Comparison of ENCODE assay signal across 8 cellular contexts in genomic region chr10:14838582-14839304, GRCh38. TPM values are rescaled to one million over a fixed set of nuclear protein-coding genes. Genes with fewer than 3 reads are reported as not detected.
A peak's percentile ranks its signal among the peaks of the same experiment; 100 is the strongest.
DNase-seq lines count a peak whose midpoint lies in the region; ATAC-seq and TF ChIP-seq lines count a peak whose summit lies in the region.

No MANE protein-coding gene starts in this region.

- peak; percentile 28 for DNase-seq in NCI-H2227 (lab: John Stamatoyannopoulos, UW; ENCODE audit: unreplicated experiment)
- DNase-seq in NCI-H2227 treated with DMSO at 0.1 percent for 48 hours (lab: John Stamatoyannopoulos, UW) = no peak
- peak in 1 of 2 experiments; percentile 6 for DNase-seq in HL-60 (ENCODE audit: low read depth in 1 of 2, low spot score in 1 of 2)
- no peak for DNase-seq in activated B cell treated with CpG ODN at 0.5 μM for 24 hours
- peak in 1 of 3 donors; percentile 2 for DNase-seq in effector memory CD4-positive, alpha-beta T cell
- DNase-seq in mesendoderm = peak; percentile 83
- peak; percentile 30 for DNase-seq in stomach
- no peak for DNase-seq in NCI-H2029 (lab: John Stamatoyannopoulos, UW)

- H3K27me3 ChIP-seq in HL-60 (ENCODE audit: insufficient read depth, poor library complexity, severe bottlenecking) (no peaks in the 10 kb centered on the region), mesendoderm (ENCODE audit: insufficient read depth, low read length, poor library complexity) (no peaks in the 10 kb centered on the region), stomach (no peaks in the 10 kb centered on the region)
- H3K27me3 ChIP-seq in effector memory CD4-positive, alpha-beta T cell (replicated peaks; ENCODE audit: control insufficient read depth, insufficient read depth, low read length, poor library complexity, severe bottlenecking) = no peaks in the 10 kb centered on the region

- H3K4me3 Mint-ChIP-seq in activated B cell treated with CpG ODN at 0.5 μM for 24 hours = peak overlapping the region; percentile 95

- H3K9ac ChIP-seq in mesendoderm (ENCODE audit: low read length) = peak overlapping the region; percentile 98

- CTCF ChIA-PET in activated B cell treated with CpG ODN at 0.5 μM for 24 hours (lab: Charles Lee) = interaction anchor here (0.7 to 2.9 kb wide), 5 partner anchors 15 to 301 kb away, joined by 4 to 24 read pairs (median 10); no protein-coding TSS in a partner anchor

- peak overlapping the region; percentile 78 for H2BK5ac ChIP-seq in mesendoderm (ENCODE audit: low read length)

- no peak overlapping the region for H2BK120ac ChIP-seq in mesendoderm (ENCODE audit: low read depth, low read length)

- no peak for TF ChIP-seq POLR2A in stomach (IDR thresholded peaks at IDR 0.05)

- peaks cover 25% of the 10 kb centered on the region for H3K4me1 Mint-ChIP-seq in activated B cell treated with CpG ODN at 0.5 μM for 24 hours

- H3K18ac ChIP-seq in mesendoderm (ENCODE audit: low read length) = no peak overlapping the region

- peak overlapping the region; percentile 80 for H3K4me3 ChIP-seq in HL-60 (replicated peaks; ENCODE audit: insufficient read depth, low read length)
- H3K4me3 ChIP-seq in effector memory CD4-positive, alpha-beta T cell (ENCODE audit: insufficient read depth, low read depth, low read length, poor library complexity, severe bottlenecking) = peak overlapping the region; percentile 90
- H3K4me3 ChIP-seq in mesendoderm (ENCODE audit: low read length) = peak overlapping the region; percentile 97
- peak overlapping the region; percentile 76 to 96 (median 94) for H3K4me3 ChIP-seq in stomach

- H3K36me3 Mint-ChIP-seq in activated B cell treated with CpG ODN at 0.5 μM for 24 hours (ENCODE audit: low read depth) = peaks cover 45% of the 10 kb centered on the region

- peaks cover 6% of the 10 kb centered on the region for H3K4me1 ChIP-seq in effector memory CD4-positive, alpha-beta T cell (ENCODE audit: control insufficient read depth, insufficient read depth, low read length, poor library complexity, severe bottlenecking)
- H3K4me1 ChIP-seq in mesendoderm (ENCODE audit: control insufficient read depth, low read depth, low read length) (peaks cover 4% of the 10 kb centered on the region), stomach (peaks cover 7 to 30% (median 23%) of the 10 kb centered on the region in 4 donors)

- WGBS in mesendoderm (ENCODE audit: extremely low coverage, insufficient coverage, low lambda C conversion rate) = no CpG with 5 or more reads among the region's 60 CpGs
- WGBS in stomach, 5 donors = 0 to 1% (median 1%) methylated on average over 13 to 60 of the region's 60 CpGs

- peak overlapping the region; percentile 92 for H3K4me2 ChIP-seq in mesendoderm (ENCODE audit: low read length)

- no peaks in the 10 kb centered on the region for H3K9me3 Mint-ChIP-seq in activated B cell treated with CpG ODN at 0.5 μM for 24 hours

- H3K27me3 Mint-ChIP-seq in activated B cell treated with CpG ODN at 0.5 μM for 24 hours = no peaks in the 10 kb centered on the region

- peaks cover 18% of the 10 kb centered on the region for H3K79me2 ChIP-seq in mesendoderm (ENCODE audit: control insufficient read depth, insufficient read depth, low read length)

- TF ChIP-seq EP300 in stomach (IDR thresholded peaks at IDR 0.05) = no peak

- H4K5ac ChIP-seq in mesendoderm (ENCODE audit: low read length) = no peak overlapping the region

- H3K27ac Mint-ChIP-seq in activated B cell treated with CpG ODN at 0.5 μM for 24 hours = peak overlapping the region; percentile 91

- POLR2A ChIA-PET in activated B cell treated with CpG ODN at 0.5 μM for 24 hours (lab: Charles Lee) = interaction anchor here (0.6 to 3.2 kb wide), 29 partner anchors 9 to 1126 kb away, joined by 3 to 27 read pairs (median 7); partner anchors contain the start of genes DCLRE1C, MEIG1, NMT2 and SUV39H2

- no peak overlapping the region for H3K4ac ChIP-seq in mesendoderm (ENCODE audit: low read depth, low read length)

- TF ChIP-seq CTCF in HL-60 (IDR thresholded peaks at IDR 0.05; ENCODE audit: insufficient read depth, low read length) (no peak), activated B cell treated with CpG ODN at 0.5 μM for 24 hours (IDR thresholded peaks at IDR 0.05) (no peak), stomach (IDR thresholded peaks at IDR 0.05) (no peak)

- no peak overlapping the region for H2AK5ac ChIP-seq in mesendoderm (ENCODE audit: low read length)

- H3K56ac ChIP-seq in mesendoderm (ENCODE audit: low read length) = peak overlapping the region; percentile 98

- intact Hi-C loops in activated B cell treated with CpG ODN at 0.5 μM for 24 hours (cut with micrococcal nuclease) = loop anchor here (1.0 to 5.0 kb wide), 12 partner anchors 40 to 1051 kb away; partner anchors contain the start of genes DCLRE1C, MEIG1, NMT2 and RPP38
- intact Hi-C loops in stomach (cut with DNase I; ENCODE audit: low total_unique reads) = loop anchor here (10.0 kb wide), 1 partner anchor 244 kb away; no protein-coding TSS in a partner anchor

- no peak overlapping the region for H3K23ac ChIP-seq in mesendoderm (ENCODE audit: low read length)

- no peak overlapping the region for H2BK15ac ChIP-seq in mesendoderm (replicated peaks; ENCODE audit: low read depth)

- H3K27ac ChIP-seq in HL-60 (replicated peaks) (peak overlapping the region; percentile 94), mesendoderm (ENCODE audit: low read depth, low read length) (peak overlapping the region; percentile 76), stomach (peak overlapping the region; percentile 95 to 98 (median 97))
- peak overlapping the region; percentile 91 for H3K27ac ChIP-seq in effector memory CD4-positive, alpha-beta T cell (ENCODE audit: insufficient read depth, low read length, poor library complexity, severe bottlenecking)

- H3K9me3 ChIP-seq in effector memory CD4-positive, alpha-beta T cell (ENCODE audit: control insufficient read depth, low read length) = no peaks in the 10 kb centered on the region
- no peaks in the 10 kb centered on the region for H3K9me3 ChIP-seq in stomach

- H4K8ac ChIP-seq in mesendoderm (ENCODE audit: low read depth, low read length) = peak overlapping the region; percentile 59

- peaks cover 10% of the 10 kb centered on the region for H3K79me1 ChIP-seq in mesendoderm (ENCODE audit: low read length)

- ATAC-seq in activated B cell treated with CpG ODN at 0.5 μM for 24 hours (ENCODE audit: low read depth) = no peak

- peaks cover 25% of the 10 kb centered on the region for H3K36me3 ChIP-seq in effector memory CD4-positive, alpha-beta T cell (ENCODE audit: control insufficient read depth, insufficient read depth, low read length)
- H3K36me3 ChIP-seq in mesendoderm (ENCODE audit: control insufficient read depth, insufficient read depth, low read length) (peaks cover 12% of the 10 kb centered on the region), stomach (peaks cover 25 to 36% (median 32%) of the 10 kb centered on the region in 4 donors)

RNA-seq across cellular contexts. Expression of gene HSPA14, which starts 0.6 kb away (rescaled TPM):
- total RNA-seq in activated B cell treated with CpG ODN at 0.5 μM for 24 hours (16.7 and 20.4 TPM in 2 replicates), stomach (10 to 100 TPM in 3 of 5 donors, 1 to 10 TPM in 1, not detected in 1; 1.2 to 25.9 (median 19.3) TPM)
- 29.7 TPM for polyA plus RNA-seq in mesendoderm (2013, experiment 1 of 2)
- polyA plus RNA-seq in mesendoderm (2013, experiment 2 of 2) = 31.1 TPM
- 10 to 100 TPM; 11.1 to 16.3 (median 11.5) TPM for polyA plus RNA-seq in stomach

RNA-seq across cellular contexts. Expression of gene MSANTD7, which starts 0.6 kb away (rescaled TPM):
- 14.9 and 16.5 TPM in 2 replicates for total RNA-seq in activated B cell treated with CpG ODN at 0.5 μM for 24 hours
- polyA plus RNA-seq in mesendoderm (2013, experiment 1 of 2) = 15.8 TPM
- polyA plus RNA-seq in mesendoderm (2013, experiment 2 of 2) = 15.5 TPM
- total RNA-seq in stomach = 10 to 100 TPM in 4 of 5 donors, under 1 TPM in 1; under 0.01 to 84.8 (median 14.5) TPM
- polyA plus RNA-seq in stomach = 1 to 10 TPM; 3.1 to 4.4 (median 3.5) TPM

RNA-seq across cellular contexts. Expression of gene CDNF, which starts 0.9 kb away (rescaled TPM):
- total RNA-seq in activated B cell treated with CpG ODN at 0.5 μM for 24 hours = 0.49 and 0.98 TPM in 2 replicates
- polyA plus RNA-seq in mesendoderm (2013, experiment 1 of 2) = 1.00 TPM
- 1.0 TPM for polyA plus RNA-seq in mesendoderm (2013, experiment 2 of 2)
- total RNA-seq in stomach = 100 to 1,000 TPM in 1 of 5 donors, 1 to 10 TPM in 1, not detected in 3; 4.2 to 212 TPM
- 1 to 10 TPM in 2 of 3 donors, under 1 TPM in 1; 0.75 to 4.1 (median 1.1) TPM for polyA plus RNA-seq in stomach

RNA-seq across cellular contexts. Expression of gene SUV39H2, which starts 39.9 kb away (rescaled TPM):
- total RNA-seq in activated B cell treated with CpG ODN at 0.5 μM for 24 hours = 7.4 and 8.1 TPM in 2 replicates
- polyA plus RNA-seq in mesendoderm (2013, experiment 1 of 2) = 70.7 TPM
- polyA plus RNA-seq in mesendoderm (2013, experiment 2 of 2) = 74.8 TPM
- 10 to 100 TPM in 3 of 5 donors, 1 to 10 TPM in 1, under 1 TPM in 1; 0.58 to 68.3 (median 12.1) TPM for total RNA-seq in stomach
- polyA plus RNA-seq in stomach = 1 to 10 TPM; 1.9 to 5.4 (median 3.2) TPM

Comparison
In these comparisons a context has a peak if more than half of its experiments do, and no peak if none do; other contexts are left out.
1. DNase-seq: peak in NCI-H2227 (single experiment), mesendoderm (single experiment) and stomach (single experiment); none in NCI-H2227 treated with DMSO at 0.1 percent for 48 hours (single experiment), activated B cell treated with CpG ODN at 0.5 μM for 24 hours (single experiment) and NCI-H2029 (single experiment).
2. Peak in every context shown above with its lines, with median percentiles within 50 percentile points of each other: H3K27ac ChIP-seq and H3K4me3 ChIP-seq.